In genomic region chr14:24006497-24006871, GRCh38 we compare ENCODE assay signal across 7 cellular contexts. TPM values are rescaled to one million over a fixed set of nuclear protein-coding genes. Genes with fewer than 3 reads are reported as not detected.
DNase-seq lines count a peak whose midpoint lies in the region; ATAC-seq and TF ChIP-seq lines count a peak whose summit lies in the region.
"Not testable (repeated sequence)": the region's sequence is repeated elsewhere in the genome, so short reads cannot be mapped to it uniquely, and the experiment has no call there.

No MANE protein-coding gene starts in this region.

- H3K79me2 ChIP-seq in GM23248 (ENCODE audit: insufficient read depth), result not testable (repeated sequence)

- H3K27me3 Mint-ChIP-seq in activated B cell treated with CpG ODN at 0.5 μM for 24 hours, result not testable (repeated sequence)

- peaks cover 21% of the 10 kb centered on the region for H3K4me1 Mint-ChIP-seq in activated B cell treated with CpG ODN at 0.5 μM for 24 hours

- intact Hi-C loops in activated B cell treated with CpG ODN at 0.5 μM for 24 hours (cut with micrococcal nuclease); dorsolateral prefrontal cortex (cut with DNase I); sigmoid colon (cut with DNase I): not testable (repeated sequence)

- peak overlapping the region; percentile 62 for H3K4me3 Mint-ChIP-seq in activated B cell treated with CpG ODN at 0.5 μM for 24 hours

- 0% methylated on average over 2 to 4 of the region's 18 CpGs for WGBS in GM23248 (ENCODE audit: low coverage in 1 of 2, low lambda C conversion rate in 2 of 2, missing lambda C conversion rate in 2 of 2), 2 experiments
- WGBS in sigmoid colon, 2 donors, result 0% methylated on average over 4 to 9 of the region's 18 CpGs

- peak overlapping the region; percentile 62 for H3K9ac ChIP-seq in GM23248
- not testable (repeated sequence) for H3K9ac ChIP-seq in HUES48 (ENCODE audit: low read depth, low read length)

- H3K9me3 ChIP-seq in GM23248 (ENCODE audit: low read depth); HUES48 (ENCODE audit: control insufficient read depth, insufficient read depth, low read length); sigmoid colon: not testable (repeated sequence)

- not testable (repeated sequence) for TF ChIP-seq CTCF in activated B cell treated with CpG ODN at 0.5 μM for 24 hours (IDR thresholded peaks at IDR 0.05); dorsolateral prefrontal cortex (IDR thresholded peaks at IDR 0.05 in 54 of 56, conservative IDR thresholded peaks at IDR 0.05 in 2 of 56; ENCODE audit: low read depth in 1 of 56, partially characterized antibody in 56 of 56); sigmoid colon (IDR thresholded peaks at IDR 0.05)

- H3K4me3 ChIP-seq in GM23248 (peak overlapping the region; percentile 61), HUES48 (ENCODE audit: low read depth, low read length) (peak overlapping the region; percentile 40; the same call in 1 of the 2 replicates), dorsolateral prefrontal cortex (peak overlapping the region; percentile 26 to 69 (median 56)), sigmoid colon (peak overlapping the region in 3 of 4 donors; percentile 45 to 49 (median 47))

- in situ Hi-C loops in GM23248 (cut with MboI), result not testable (repeated sequence)

- CTCF ChIA-PET in activated B cell treated with CpG ODN at 0.5 μM for 24 hours (lab: Charles Lee), result not testable (repeated sequence)

- not testable (repeated sequence) for H3K27me3 ChIP-seq in GM23248 (replicated peaks; ENCODE audit: insufficient read depth); HUES48 (ENCODE audit: control insufficient read depth, insufficient read depth, low read length); dorsolateral prefrontal cortex; sigmoid colon

- not testable (repeated sequence) for H3K4me1 ChIP-seq in GM23248 (ENCODE audit: insufficient read depth); HUES48 (ENCODE audit: control insufficient read depth, insufficient read depth, low read length); sigmoid colon

- not testable (repeated sequence) for TF ChIP-seq POLR2A in GM18505 (IDR thresholded peaks at IDR 0.05; ENCODE audit: borderline replicate concordance, extremely low read depth, insufficient read depth, insufficient read length); sigmoid colon (IDR thresholded peaks at IDR 0.05)

- H3K27ac Mint-ChIP-seq in activated B cell treated with CpG ODN at 0.5 μM for 24 hours, result not testable (repeated sequence)

- TF ChIP-seq EP300 in sigmoid colon (IDR thresholded peaks at IDR 0.05), result not testable (repeated sequence)

- peak overlapping the region; percentile 70 for H3K4me2 ChIP-seq in GM23248 (ENCODE audit: unreplicated experiment)

- POLR2A ChIA-PET in activated B cell treated with CpG ODN at 0.5 μM for 24 hours (lab: Charles Lee), result not testable (repeated sequence)

- not testable (repeated sequence) for H3K36me3 Mint-ChIP-seq in activated B cell treated with CpG ODN at 0.5 μM for 24 hours (ENCODE audit: low read depth)

- H2AFZ ChIP-seq in GM23248, result peak overlapping the region; percentile 73

- H3F3A ChIP-seq in GM23248 (ENCODE audit: insufficient read depth), result not testable (repeated sequence)

- H3K27ac ChIP-seq in GM23248; HUES48 (ENCODE audit: low read depth, low read length): not testable (repeated sequence)
- H3K27ac ChIP-seq in dorsolateral prefrontal cortex, result peak overlapping the region in 22 of 59 donors; percentile 22 to 84 (median 65)
- peak overlapping the region in 3 of 4 donors; percentile 57 to 74 (median 68) for H3K27ac ChIP-seq in sigmoid colon

- H3K36me3 ChIP-seq in GM23248 (ENCODE audit: low read depth); HUES48 (ENCODE audit: control insufficient read depth, insufficient read depth, low read length); sigmoid colon: not testable (repeated sequence)

- not testable (repeated sequence) for H3K9me2 ChIP-seq in GM23248 (ENCODE audit: insufficient read depth)

- not testable (repeated sequence) for H4K20me1 ChIP-seq in GM23248 (ENCODE audit: insufficient read depth)

- not testable (repeated sequence) for H3K9me3 Mint-ChIP-seq in activated B cell treated with CpG ODN at 0.5 μM for 24 hours

- ATAC-seq in GM18505 (IDR thresholded peaks at IDR 0.05; ENCODE audit: unreplicated experiment), result peak; percentile 32
- ATAC-seq in activated B cell treated with CpG ODN at 0.5 μM for 24 hours (ENCODE audit: low read depth), result peak; percentile 38
- peak; percentile 60 for ATAC-seq in left lobe of liver

- DNase-seq in GM23248; activated B cell treated with CpG ODN at 0.5 μM for 24 hours; dorsolateral prefrontal cortex; left lobe of liver (ENCODE audit: low spot score); sigmoid colon: not testable (repeated sequence)

RNA-seq across cellular contexts. Expression of gene DHRS4L2, which starts 17.8 kb away (rescaled TPM):
- total RNA-seq in GM23248 (2014; rRNA removed; shearing (Covaris generic)), result 5.1 and 10.1 TPM in 2 replicates
- polyA plus RNA-seq in GM23248 (2016; fragmentation: Nextera tagmentation; extraction: Ambion mirVana), result 16.8 and 19.2 TPM in 2 replicates
- total RNA-seq in activated B cell treated with CpG ODN at 0.5 μM for 24 hours, result 12.7 and 17.9 TPM in 2 replicates
- total RNA-seq in dorsolateral prefrontal cortex, result 10 to 100 TPM in 105 of 120 experiments, 1 to 10 TPM in 15; 6.2 to 20.1 (median 13.4) TPM
- 46.4 TPM for total RNA-seq in left lobe of liver
- total RNA-seq in sigmoid colon, result 10 to 100 TPM in 3 of 4 donors, 1 to 10 TPM in 1; 8.0 to 20.0 (median 17.6) TPM
- 10 to 100 TPM; 57.1 to 62.7 (median 57.6) TPM for polyA plus RNA-seq in sigmoid colon

RNA-seq across cellular contexts. Expression of gene CARMIL3, which starts 45.3 kb away (rescaled TPM):
- under 0.01 TPM in 1 of 2 replicates, not detected in the other for total RNA-seq in GM23248 (2014; rRNA removed; shearing (Covaris generic))
- polyA plus RNA-seq in GM23248 (2016; fragmentation: Nextera tagmentation; extraction: Ambion mirVana), result not detected in 2 replicates
- total RNA-seq in activated B cell treated with CpG ODN at 0.5 μM for 24 hours, result 3.5 and 3.9 TPM in 2 replicates
- 10 to 100 TPM in 74 of 120 experiments, 1 to 10 TPM in 46; 6.6 to 22.8 (median 11.2) TPM for total RNA-seq in dorsolateral prefrontal cortex
- 2.0 TPM for total RNA-seq in left lobe of liver
- 1 to 10 TPM in 2 of 4 donors, under 1 TPM in 2; 0.14 to 3.3 (median 0.62) TPM for total RNA-seq in sigmoid colon
- polyA plus RNA-seq in sigmoid colon, result 1 to 10 TPM in 1 of 3 donors, under 1 TPM in 2; under 0.01 to 1.7 (median 0.23) TPM

RNA-seq across cellular contexts. Expression of gene DHRS4, which starts 52.9 kb away (rescaled TPM):
- total RNA-seq in GM23248 (2014; rRNA removed; shearing (Covaris generic)), result 23.0 and 25.4 TPM in 2 replicates
- polyA plus RNA-seq in GM23248 (2016; fragmentation: Nextera tagmentation; extraction: Ambion mirVana) (35.4 and 35.9 TPM in 2 replicates), sigmoid colon (10 to 100 TPM; 71.1 to 87.1 (median 74.0) TPM)
- total RNA-seq in activated B cell treated with CpG ODN at 0.5 μM for 24 hours (15.8 and 16.1 TPM in 2 replicates), dorsolateral prefrontal cortex (10 to 100 TPM in 96 of 120 experiments, 1 to 10 TPM in 24; 6.3 to 22.2 (median 12.8) TPM), left lobe of liver (59.0 TPM), sigmoid colon (10 to 100 TPM; 23.8 to 52.4 (median 37.8) TPM)
